Comparison of ENCODE assay signal across 1 cellular context in genomic region chr19:2269244-2270156, GRCh38.
TF ChIP-seq lines count a peak whose summit lies in the region.

No MANE protein-coding gene starts in this region.

TF ChIP-seq in K562, 482 proteins besides CTCF, POLR2A, EP300 and RAD21 (continues in another document):
- TF ChIP-seq, protein P1, sequence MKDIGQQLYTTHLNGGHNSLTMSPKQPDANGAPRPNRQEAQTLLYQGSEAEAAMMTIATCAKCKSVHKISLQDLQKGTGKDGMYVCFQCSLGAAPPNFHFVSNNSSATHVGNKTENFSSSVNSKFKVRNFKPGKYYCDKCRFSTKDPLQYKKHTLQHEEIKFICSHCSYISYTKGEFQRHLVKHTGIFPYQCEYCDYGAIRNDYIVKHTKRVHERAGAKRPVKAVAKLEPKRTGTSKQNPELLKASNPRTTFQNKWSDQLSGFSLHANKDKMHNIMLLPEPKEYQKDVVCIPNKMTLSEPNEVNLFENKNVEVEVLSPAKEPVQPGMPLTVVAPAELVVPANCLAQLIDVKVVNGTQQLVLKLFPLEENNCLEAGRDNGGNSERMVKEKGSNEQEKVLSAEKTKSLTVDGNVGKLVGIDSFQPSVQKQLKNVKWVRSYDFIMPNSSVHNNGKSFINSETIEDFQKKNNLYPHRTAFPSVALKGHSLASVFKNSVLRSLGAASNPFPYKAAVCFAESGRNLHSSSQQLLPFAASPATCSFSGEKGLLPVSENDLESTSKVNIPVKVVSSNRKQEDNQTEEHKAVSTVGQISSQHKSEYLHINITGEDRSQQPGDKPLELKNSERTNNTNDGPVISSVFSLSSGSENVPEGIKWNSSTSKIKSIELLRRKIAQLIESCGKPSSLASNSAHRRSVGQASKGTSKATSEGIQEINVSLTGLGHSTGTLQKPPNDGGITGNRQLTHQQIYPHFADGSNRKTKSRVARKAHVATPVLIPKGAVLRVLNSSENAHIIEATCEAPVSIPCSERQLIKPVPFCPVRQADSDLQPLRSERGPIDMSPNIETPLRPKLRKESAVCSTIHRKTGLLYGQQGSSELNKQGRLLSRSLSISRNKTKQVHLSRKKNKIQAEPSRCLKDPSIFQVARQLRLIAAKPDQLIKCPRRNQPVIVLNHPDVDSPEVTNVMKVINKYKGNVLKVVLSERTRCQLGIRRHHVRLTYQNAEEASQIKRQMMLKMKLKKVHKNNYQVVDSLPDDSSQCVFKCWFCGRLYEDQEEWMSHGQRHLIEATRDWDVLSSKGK (CRISPR knock-in tag; IDR thresholded peaks at IDR 0.05) = no peak
- TF ChIP-seq THAP12 (CRISPR knock-in tag; IDR thresholded peaks at IDR 0.05) (peak; percentile 94), ESRRA (IDR thresholded peaks at IDR 0.05; ENCODE audit: borderline replicate concordance, low read depth) (peak; percentile 67), EP400 (IDR thresholded peaks at IDR 0.05) (peak; percentile 83; the same call in 1 of the 2 replicates), ZNF780A (CRISPR knock-in tag; IDR thresholded peaks at IDR 0.05) (no peak; the same call in 1 of the 2 replicates), TEAD4 (IDR thresholded peaks at IDR 0.05; ENCODE audit: low read length) (peak; percentile 65; the same call in 1 of the 2 replicates), TEAD4 (CRISPR knock-in tag; IDR thresholded peaks at IDR 0.05; ENCODE audit: borderline replicate concordance) (no peak; the same call in 1 of the 2 replicates), SP2 (IDR thresholded peaks at IDR 0.05; ENCODE audit: extremely low read depth, low read depth, low read length, poor library complexity, severe bottlenecking) (peak; percentile 51), ZNF668 (CRISPR knock-in tag; IDR thresholded peaks at IDR 0.05) (peak; percentile 62; the same call in 1 of the 2 replicates), SIN3B (IDR thresholded peaks at IDR 0.05; ENCODE audit: low read depth) (peak; percentile 45; the same call in 1 of the 2 replicates), KDM4B (IDR thresholded peaks at IDR 0.05; ENCODE audit: borderline replicate concordance in 2 of 2, low read depth in 1 of 2) (peak in 1 of 2 experiments; percentile 61; a peak in 1 of 4 replicates), ZNF75A (CRISPR knock-in tag; IDR thresholded peaks at IDR 0.05) (no peak), EHMT2 (IDR thresholded peaks at IDR 0.05) (no peak), ZBTB43 (CRISPR knock-in tag; IDR thresholded peaks at IDR 0.05) (peak; percentile 79; the same call in 1 of the 2 replicates), ATF1 (CRISPR knock-in tag; IDR thresholded peaks at IDR 0.05) (no peak), ATF1 (tag; IDR thresholded peaks at IDR 0.05) (peak; percentile 79), U2AF1 (optimal IDR thresholded peaks at IDR 0.05; ENCODE audit: low read depth, low read length) (peak; percentile 87), PHF8 (IDR thresholded peaks at IDR 0.05; ENCODE audit: borderline replicate concordance, low read length) (peak; percentile 92), ELF4 (CRISPR knock-in tag; IDR thresholded peaks at IDR 0.05) (peak; percentile 54; the same call in 1 of the 2 replicates), CREBBP (IDR thresholded peaks at IDR 0.05; ENCODE audit: low read depth, low read length) (no peak), MIER1 (IDR thresholded peaks at IDR 0.05; ENCODE audit: low read depth) (peak; percentile 50; the same call in 1 of the 2 replicates), TEAD1 (CRISPR knock-in tag; IDR thresholded peaks at IDR 0.05) (peak in 1 of 2 experiments; percentile 88; a peak in 2 of 4 replicates), L3MBTL2 (IDR thresholded peaks at IDR 0.05) (peak; percentile 57), HMGN3 (IDR thresholded peaks at IDR 0.05; ENCODE audit: borderline replicate concordance, extremely low read depth, insufficient read length, low read depth, low read length) (peak; percentile 10), RBFOX2 (IDR thresholded peaks at IDR 0.05; ENCODE audit: low read depth, low read length) (peak; percentile 100), CEBPB (tag; IDR thresholded peaks at IDR 0.05) (peak; percentile 15; the same call in 1 of the 2 replicates), SOX6 (IDR thresholded peaks at IDR 0.05) (peak; percentile 25; the same call in 1 of the 2 replicates), CXXC5 (CRISPR knock-in tag; IDR thresholded peaks at IDR 0.05) (peak; percentile 95), CREM (IDR thresholded peaks at IDR 0.05; ENCODE audit: low read depth) (peak; percentile 63), KAT7 (CRISPR knock-in tag; IDR thresholded peaks at IDR 0.05; ENCODE audit: borderline replicate concordance) (no peak), RERE (CRISPR knock-in tag; IDR thresholded peaks at IDR 0.05; ENCODE audit: borderline replicate concordance) (peak; percentile 28; the same call in 1 of the 2 replicates), GTF2A2 (tag; IDR thresholded peaks at IDR 0.05) (peak; percentile 96), ZNF766 (CRISPR knock-in tag; conservative IDR thresholded peaks at IDR 0.05) (peak; percentile 96), HNRNPL (IDR thresholded peaks at IDR 0.05; ENCODE audit: low read depth, low read length) (peak; percentile 92), CGGBP1 (CRISPR knock-in tag; IDR thresholded peaks at IDR 0.05) (peak; percentile 89; the same call in 1 of the 2 replicates), CCNT2 (IDR thresholded peaks at IDR 0.05; ENCODE audit: borderline replicate concordance, extremely low read depth, insufficient read length, low read depth, low read length) (peak; percentile 81), SP1 (CRISPR knock-in tag; IDR thresholded peaks at IDR 0.05) (peak; percentile 100), CREB1 (IDR thresholded peaks at IDR 0.05) (peak; percentile 81), CREB1 (CRISPR knock-in tag; IDR thresholded peaks at IDR 0.05) (peak; percentile 82)
- TF ChIP-seq, protein P2, sequence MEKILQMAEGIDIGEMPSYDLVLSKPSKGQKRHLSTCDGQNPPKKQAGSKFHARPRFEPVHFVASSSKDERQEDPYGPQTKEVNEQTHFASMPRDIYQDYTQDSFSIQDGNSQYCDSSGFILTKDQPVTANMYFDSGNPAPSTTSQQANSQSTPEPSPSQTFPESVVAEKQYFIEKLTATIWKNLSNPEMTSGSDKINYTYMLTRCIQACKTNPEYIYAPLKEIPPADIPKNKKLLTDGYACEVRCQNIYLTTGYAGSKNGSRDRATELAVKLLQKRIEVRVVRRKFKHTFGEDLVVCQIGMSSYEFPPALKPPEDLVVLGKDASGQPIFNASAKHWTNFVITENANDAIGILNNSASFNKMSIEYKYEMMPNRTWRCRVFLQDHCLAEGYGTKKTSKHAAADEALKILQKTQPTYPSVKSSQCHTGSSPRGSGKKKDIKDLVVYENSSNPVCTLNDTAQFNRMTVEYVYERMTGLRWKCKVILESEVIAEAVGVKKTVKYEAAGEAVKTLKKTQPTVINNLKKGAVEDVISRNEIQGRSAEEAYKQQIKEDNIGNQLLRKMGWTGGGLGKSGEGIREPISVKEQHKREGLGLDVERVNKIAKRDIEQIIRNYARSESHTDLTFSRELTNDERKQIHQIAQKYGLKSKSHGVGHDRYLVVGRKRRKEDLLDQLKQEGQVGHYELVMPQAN (IDR thresholded peaks at IDR 0.05; ENCODE audit: borderline replicate concordance) = peak; percentile 83
- TF ChIP-seq, protein P3, sequence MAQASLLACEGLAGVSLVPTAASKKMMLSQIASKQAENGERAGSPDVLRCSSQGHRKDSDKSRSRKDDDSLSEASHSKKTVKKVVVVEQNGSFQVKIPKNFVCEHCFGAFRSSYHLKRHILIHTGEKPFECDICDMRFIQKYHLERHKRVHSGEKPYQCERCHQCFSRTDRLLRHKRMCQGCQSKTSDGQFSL (CRISPR knock-in tag; IDR thresholded peaks at IDR 0.05) = peak; percentile 91
- TF ChIP-seq, protein P3 (tag; IDR thresholded peaks at IDR 0.05) = peak in 1 of 2 experiments; percentile 67; a peak in 1 of 4 replicates
- TF ChIP-seq, protein P4, sequence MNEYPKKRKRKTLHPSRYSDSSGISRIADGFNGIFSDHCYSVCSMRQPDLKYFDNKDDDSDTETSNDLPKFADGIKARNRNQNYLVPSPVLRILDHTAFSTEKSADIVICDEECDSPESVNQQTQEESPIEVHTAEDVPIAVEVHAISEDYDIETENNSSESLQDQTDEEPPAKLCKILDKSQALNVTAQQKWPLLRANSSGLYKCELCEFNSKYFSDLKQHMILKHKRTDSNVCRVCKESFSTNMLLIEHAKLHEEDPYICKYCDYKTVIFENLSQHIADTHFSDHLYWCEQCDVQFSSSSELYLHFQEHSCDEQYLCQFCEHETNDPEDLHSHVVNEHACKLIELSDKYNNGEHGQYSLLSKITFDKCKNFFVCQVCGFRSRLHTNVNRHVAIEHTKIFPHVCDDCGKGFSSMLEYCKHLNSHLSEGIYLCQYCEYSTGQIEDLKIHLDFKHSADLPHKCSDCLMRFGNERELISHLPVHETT (CRISPR knock-in tag; conservative IDR thresholded peaks at IDR 0.05 in 1 of 2, IDR thresholded peaks at IDR 0.05 in 1 of 2) = peak in 1 of 2 experiments; percentile 91; a peak in 2 of 4 replicates
- TF ChIP-seq, protein P5, sequence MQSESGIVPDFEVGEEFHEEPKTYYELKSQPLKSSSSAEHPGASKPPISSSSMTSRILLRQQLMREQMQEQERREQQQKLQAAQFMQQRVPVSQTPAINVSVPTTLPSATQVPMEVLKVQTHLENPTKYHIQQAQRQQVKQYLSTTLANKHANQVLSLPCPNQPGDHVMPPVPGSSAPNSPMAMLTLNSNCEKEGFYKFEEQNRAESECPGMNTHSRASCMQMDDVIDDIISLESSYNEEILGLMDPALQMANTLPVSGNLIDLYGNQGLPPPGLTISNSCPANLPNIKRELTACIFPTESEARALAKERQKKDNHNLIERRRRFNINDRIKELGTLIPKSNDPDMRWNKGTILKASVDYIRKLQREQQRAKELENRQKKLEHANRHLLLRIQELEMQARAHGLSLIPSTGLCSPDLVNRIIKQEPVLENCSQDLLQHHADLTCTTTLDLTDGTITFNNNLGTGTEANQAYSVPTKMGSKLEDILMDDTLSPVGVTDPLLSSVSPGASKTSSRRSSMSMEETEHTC (IDR thresholded peaks at IDR 0.05) = peak; percentile 48; the same call in 1 of the 2 replicates
